In the genomic region with DNA sequence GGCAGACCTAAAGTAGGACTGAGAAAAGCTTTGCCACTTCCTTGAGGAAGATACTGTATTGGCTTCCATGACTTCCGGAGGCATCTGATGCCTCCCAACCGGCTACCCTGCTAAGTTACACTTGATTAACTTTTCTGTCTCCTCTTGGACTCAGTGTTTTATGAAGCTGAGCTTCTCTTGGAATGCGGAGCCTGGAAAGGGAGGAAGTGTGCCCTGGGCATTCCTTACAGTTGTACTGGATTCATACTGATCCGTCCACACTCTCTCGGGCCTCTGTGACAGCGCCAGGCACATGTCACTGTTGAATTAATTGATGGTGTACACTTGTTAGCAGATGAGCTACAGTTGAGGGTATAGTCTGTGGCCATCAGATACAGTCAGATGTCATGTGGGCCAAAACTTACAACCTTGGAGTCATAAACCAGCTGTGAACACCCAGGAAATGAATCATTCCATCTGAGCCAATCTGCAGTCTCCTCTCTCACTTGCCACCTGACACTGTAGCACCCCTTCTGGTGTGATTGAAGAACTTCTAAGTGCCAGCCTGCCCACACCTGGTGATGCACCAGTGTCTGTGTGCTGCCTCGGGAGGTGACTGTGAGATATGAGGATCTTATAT, we compare ENCODE assay signal across 8 cellular contexts.
DNase-seq lines count a peak whose midpoint lies in the region; ATAC-seq and TF ChIP-seq lines count a peak whose summit lies in the region.

No MANE protein-coding gene starts in this region.

- H3K27me3 Mint-ChIP-seq in activated CD8-positive, alpha-beta memory T cell treated with anti-CD3 and anti-CD28 coated beads, Interleukin-2, amount 10 ng/mL, durations not matched to agents 7 days and 5 days: no peaks in the 10 kb centered on the region
- H3K27me3 Mint-ChIP-seq in stimulated activated naive CD8-positive, alpha-beta T cell treated with anti-CD3 and anti-CD28 coated beads, Interleukin-15, amount 100 ng/mL, for 72 hours: peaks cover 17% of the 10 kb centered on the region

- CTCF ChIA-PET in activated CD8-positive, alpha-beta memory T cell treated with anti-CD3 and anti-CD28 coated beads, Interleukin-2, amount 10 ng/mL, durations not matched to agents 7 days and 5 days (lab: Charles Lee): no interaction called here

- no peaks in the 10 kb centered on the region for H3K9me3 Mint-ChIP-seq in activated CD8-positive, alpha-beta memory T cell treated with anti-CD3 and anti-CD28 coated beads, Interleukin-2, amount 10 ng/mL, durations not matched to agents 7 days and 5 days (ENCODE audit: low read depth)
- no peaks in the 10 kb centered on the region for H3K9me3 Mint-ChIP-seq in stimulated activated naive CD8-positive, alpha-beta T cell treated with anti-CD3 and anti-CD28 coated beads, Interleukin-15, amount 100 ng/mL, for 72 hours

- ATAC-seq in activated CD8-positive, alpha-beta memory T cell treated with anti-CD3 and anti-CD28 coated beads, Interleukin-2, amount 10 ng/mL, durations not matched to agents 7 days and 5 days: peak; percentile 58
- peak; percentile 69 for ATAC-seq in HG03442 (IDR thresholded peaks at IDR 0.05; ENCODE audit: unreplicated experiment)
- peak; percentile 84 for ATAC-seq in stimulated activated naive CD8-positive, alpha-beta T cell treated with anti-CD3 and anti-CD28 coated beads, Interleukin-15, amount 100 ng/mL, for 72 hours
- no peak for ATAC-seq in GM21515 (IDR thresholded peaks at IDR 0.05; ENCODE audit: unreplicated experiment)
- no peak for ATAC-seq in GM21737 (IDR thresholded peaks at IDR 0.05; ENCODE audit: unreplicated experiment)

- no peak for DNase-seq in activated CD8-positive, alpha-beta memory T cell treated with anti-CD3 and anti-CD28 coated beads, Interleukin-2, amount 10 ng/mL, durations not matched to agents 7 days and 5 days
- no peak for DNase-seq in activated CD8-positive, alpha-beta memory T cell treated with anti-CD3 and anti-CD28 coated beads, Interleukin-2, amount 50 U/mL, for 4 hours
- DNase-seq in coronary artery (ENCODE audit: low spot score): no peak
- DNase-seq in stimulated activated naive CD8-positive, alpha-beta T cell treated with anti-CD3 and anti-CD28 coated beads, Interleukin-15, amount 100 ng/mL, for 72 hours: peak in 1 of 2 donors; percentile 17
- DNase-seq in OCI-M2 (lab: John Stamatoyannopoulos, UW; ENCODE audit: unreplicated experiment): no peak

- H3K27ac Mint-ChIP-seq in activated CD8-positive, alpha-beta memory T cell treated with anti-CD3 and anti-CD28 coated beads, Interleukin-2, amount 10 ng/mL, durations not matched to agents 7 days and 5 days: no peak overlapping the region
- no peak overlapping the region for H3K27ac Mint-ChIP-seq in stimulated activated naive CD8-positive, alpha-beta T cell treated with anti-CD3 and anti-CD28 coated beads, Interleukin-15, amount 100 ng/mL, for 72 hours

- H3K27ac ChIP-seq in coronary artery: peak overlapping the region; percentile 56 to 69

- H3K4me1 Mint-ChIP-seq in activated CD8-positive, alpha-beta memory T cell treated with anti-CD3 and anti-CD28 coated beads, Interleukin-2, amount 10 ng/mL, durations not matched to agents 7 days and 5 days: no peaks in the 10 kb centered on the region
- no peaks in the 10 kb centered on the region for H3K4me1 Mint-ChIP-seq in stimulated activated naive CD8-positive, alpha-beta T cell treated with anti-CD3 and anti-CD28 coated beads, Interleukin-15, amount 100 ng/mL, for 72 hours

- no peak overlapping the region for H3K4me3 Mint-ChIP-seq in activated CD8-positive, alpha-beta memory T cell treated with anti-CD3 and anti-CD28 coated beads, Interleukin-2, amount 10 ng/mL, durations not matched to agents 7 days and 5 days
- no peak overlapping the region for H3K4me3 Mint-ChIP-seq in stimulated activated naive CD8-positive, alpha-beta T cell treated with anti-CD3 and anti-CD28 coated beads, Interleukin-15, amount 100 ng/mL, for 72 hours

- no peak for TF ChIP-seq CTCF in coronary artery (IDR thresholded peaks at IDR 0.05)

- H3K36me3 Mint-ChIP-seq in activated CD8-positive, alpha-beta memory T cell treated with anti-CD3 and anti-CD28 coated beads, Interleukin-2, amount 10 ng/mL, durations not matched to agents 7 days and 5 days: no peaks in the 10 kb centered on the region

- H3K4me3 ChIP-seq in coronary artery: no peak overlapping the region

Comparison
In these comparisons a context has a peak if more than half of its experiments do, and no peak if none do; other contexts are left out.
1. ATAC-seq: peak in activated CD8-positive, alpha-beta memory T cell treated with anti-CD3 and anti-CD28 coated beads, Interleukin-2, amount 10 ng/mL, durations not matched to agents 7 days and 5 days (single experiment), HG03442 (single experiment) and stimulated activated naive CD8-positive, alpha-beta T cell treated with anti-CD3 and anti-CD28 coated beads, Interleukin-15, amount 100 ng/mL, for 72 hours (single experiment); none in GM21515 (single experiment) and GM21737 (single experiment).